ENCODE assay signal across 9 cellular contexts in the genomic region with DNA sequence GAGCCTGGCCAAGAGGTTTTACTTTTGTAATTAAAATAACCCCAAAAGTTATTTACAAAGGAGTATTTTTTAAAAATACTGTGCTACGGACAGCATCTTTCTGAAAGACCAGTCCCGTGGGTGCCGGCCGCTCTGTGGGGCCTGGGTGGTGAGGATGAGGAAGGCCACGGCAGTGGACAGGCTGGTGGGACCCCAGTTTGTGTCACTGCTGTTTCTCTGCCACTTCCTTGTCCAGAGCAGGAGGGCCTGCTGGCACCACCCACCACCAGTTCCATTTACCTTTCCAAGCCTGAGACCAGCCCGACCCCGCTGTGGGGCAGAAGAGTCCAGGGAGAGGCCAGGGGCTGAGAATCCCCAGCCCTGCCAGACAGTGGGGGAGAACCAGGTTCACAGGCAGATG. TPM values are rescaled to one million over a fixed set of nuclear protein-coding genes. Genes with fewer than 3 reads are reported as not detected.
"Had no signal": no experiment of that assay in that cellular context is flagged by ENCODE, and none has a peak within 500 bp of the region (broad histone marks: within the 10 kb centered on the region; RNA-seq: fewer than 3 reads in every experiment).

No MANE protein-coding gene starts in this region.

- DNase-seq: activated B cell treated with CpG ODN at 0.5 μM for 24 hours; activated CD4-positive, alpha-beta T cell treated with anti-CD3 and anti-CD28 coated beads, Interleukin-2, amount 10 ng/mL, durations not matched to agents 24 days and 14 days; activated CD8-positive, alpha-beta memory T cell treated with anti-CD3 and anti-CD28 coated beads, Interleukin-2, amount 50 U/mL, for 48 hours; anterior cingulate cortex; brain microvascular endothelial cell; dermis blood vessel endothelial cell; SW 1271 had no signal

- ATAC-seq: stimulated activated effector memory CD8-positive, alpha-beta T cell treated with anti-CD3 and anti-CD28 coated beads, Interleukin-12 subunit alpha, Interleukin-12 subunit beta, amount 100 ng/mL, for 72 hours had no signal

- H3K27me3 ChIP-seq: brain microvascular endothelial cell had no signal

- H3K27ac ChIP-seq: brain microvascular endothelial cell had no signal

RNA-seq across cellular contexts. Expression of gene CTXN1, which starts 55.7 kb away (rescaled TPM):
- total RNA-seq: activated B cell treated with CpG ODN at 0.5 μM for 24 hours; T-helper 2 cell treated with Interferon-gamma antibody and Interleukin-4, amounts not matched to agents 100 ng/mL and 5 ng/mL, for 36 hours had no signal
